Comparison of ENCODE assay signal across 9 cellular contexts in the genomic region with DNA sequence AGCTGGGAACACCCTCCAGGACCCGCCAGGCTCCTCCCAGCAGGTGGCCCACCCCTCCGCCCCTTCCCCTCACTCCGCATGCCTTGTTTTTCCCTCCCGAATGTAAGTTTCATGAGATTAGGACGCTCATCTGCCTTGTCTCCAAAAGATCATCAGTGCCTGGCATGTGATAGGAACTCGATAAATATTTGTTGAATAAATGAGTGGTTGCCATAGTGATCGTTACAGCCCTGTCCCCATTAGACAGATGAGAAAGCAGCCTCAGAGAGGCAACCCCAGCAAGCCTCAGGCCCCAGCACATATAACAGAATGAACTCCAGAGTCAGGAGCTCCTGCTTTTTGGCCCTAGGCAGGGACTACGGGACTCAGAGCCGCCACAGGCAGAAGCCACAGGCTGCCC.
DNase-seq lines count a peak whose midpoint lies in the region; ATAC-seq and TF ChIP-seq lines count a peak whose summit lies in the region.
"Had no signal": no experiment of that assay in that cellular context is flagged by ENCODE, and none has a peak within 500 bp of the region (broad histone marks: within the 10 kb centered on the region; RNA-seq: fewer than 3 reads in every experiment).

No MANE protein-coding gene starts in this region.

- no peak for ATAC-seq in stimulated activated memory B cell treated with anti-CD40 and anti-IgM and Interleukin-4, amounts not matched to agents 10 μg/mL and 1 μg/mL and 100 μg/mL, for 72 hours

- peak overlapping the region; percentile 96 for H3K27ac ChIP-seq in RWPE1

- DNase-seq in NCI-H2196 (lab: John Stamatoyannopoulos, UW; ENCODE audit: unreplicated experiment), result peak; percentile 42
- DNase-seq in NCI-H2196 treated with DMSO at 0.1 percent for 48 hours (lab: John Stamatoyannopoulos, UW; ENCODE audit: unreplicated experiment), result no peak
- DNase-seq in RWPE1 (ENCODE audit: low spot score), result no peak
- DNase-seq in foreskin melanocyte, result peak; percentile 20
- DNase-seq in NCI-H1048 (lab: John Stamatoyannopoulos, UW), result no peak
- no peak for DNase-seq in NK-92 (lab: John Stamatoyannopoulos, UW; ENCODE audit: unreplicated experiment)
- DNase-seq in hypothalamus (lab: John Stamatoyannopoulos, UW), result no peak
- DNase-seq: 8988T had no signal

- POLR2A ChIA-PET in RWPE1 (lab: Yijun Ruan, JAX; ENCODE audit: low non-redundant PET), result no interaction called here

- H3K36me3 Mint-ChIP-seq in stimulated activated memory B cell treated with anti-CD40 and anti-IgM and Interleukin-4, amounts not matched to agents 10 μg/mL and 1 μg/mL and 100 μg/mL, for 72 hours, result peaks cover 15% of the 10 kb centered on the region

- H3K27me3 Mint-ChIP-seq in stimulated activated memory B cell treated with anti-CD40 and anti-IgM and Interleukin-4, amounts not matched to agents 10 μg/mL and 1 μg/mL and 100 μg/mL, for 72 hours, result no peaks in the 10 kb centered on the region

- TF ChIP-seq CTCF in RWPE1 (conservative IDR thresholded peaks at IDR 0.05; ENCODE audit: low read depth), result no peak

- peak overlapping the region; percentile 79 for H3K27ac Mint-ChIP-seq in stimulated activated memory B cell treated with anti-CD40 and anti-IgM and Interleukin-4, amounts not matched to agents 10 μg/mL and 1 μg/mL and 100 μg/mL, for 72 hours

- no peaks in the 10 kb centered on the region for H3K9me3 Mint-ChIP-seq in stimulated activated memory B cell treated with anti-CD40 and anti-IgM and Interleukin-4, amounts not matched to agents 10 μg/mL and 1 μg/mL and 100 μg/mL, for 72 hours

- CTCF ChIA-PET in RWPE1 (lab: Yijun Ruan, JAX), result interaction anchor here (0.6 kb wide), 1 partner anchor 318 kb away, joined by 4 read pairs; no protein-coding TSS in a partner anchor

- no peak overlapping the region for H3K4me3 Mint-ChIP-seq in stimulated activated memory B cell treated with anti-CD40 and anti-IgM and Interleukin-4, amounts not matched to agents 10 μg/mL and 1 μg/mL and 100 μg/mL, for 72 hours

- peaks cover 56% of the 10 kb centered on the region for H3K4me1 Mint-ChIP-seq in stimulated activated memory B cell treated with anti-CD40 and anti-IgM and Interleukin-4, amounts not matched to agents 10 μg/mL and 1 μg/mL and 100 μg/mL, for 72 hours

Comparison
In these comparisons a context has a peak if more than half of its experiments do, and no peak if none do; other contexts are left out.
1. DNase-seq: peak in NCI-H2196 (single experiment) and foreskin melanocyte (single experiment); none in NCI-H2196 treated with DMSO at 0.1 percent for 48 hours (single experiment), RWPE1 (single experiment), NCI-H1048 (single experiment), NK-92 (single experiment) and hypothalamus (0 of 51).